1 cellular context compared by ENCODE assay signal in the genomic region with DNA sequence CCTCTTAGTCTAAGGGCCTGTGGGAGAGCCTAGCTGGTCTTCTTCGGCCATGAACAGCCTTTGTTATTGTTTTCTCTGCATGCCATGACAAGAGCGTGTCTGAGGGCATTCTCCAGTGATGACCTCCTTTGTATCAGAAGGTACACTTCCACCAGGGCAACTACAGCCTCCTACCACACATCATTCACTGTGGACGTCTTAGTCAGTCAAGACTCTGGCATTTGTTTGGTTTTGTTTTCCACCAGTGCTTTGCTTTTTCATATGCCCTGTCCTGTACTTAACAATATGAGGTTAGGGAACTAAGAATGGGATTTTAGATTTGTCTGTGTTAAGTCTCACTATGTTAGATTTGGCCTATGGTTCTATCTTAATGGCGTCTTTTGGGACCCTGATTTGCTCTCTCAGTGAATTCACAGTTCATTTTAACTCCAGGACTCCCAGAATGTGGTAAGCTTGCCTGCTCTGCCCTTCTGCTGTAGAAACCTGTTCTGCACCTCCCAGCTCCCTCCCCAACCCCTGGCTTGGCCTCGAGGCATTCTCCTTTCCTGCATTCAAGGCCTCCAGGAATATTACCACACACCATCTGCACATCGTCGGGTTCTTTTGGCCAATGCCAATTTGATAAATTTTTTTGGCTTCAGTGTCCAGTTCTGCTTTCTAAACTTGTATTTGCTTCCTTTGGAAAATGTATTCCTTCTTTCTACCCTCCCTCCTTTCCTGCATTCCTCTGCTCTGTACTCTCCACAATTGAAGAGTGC.
TF ChIP-seq lines count a peak whose summit lies in the region.

No MANE protein-coding gene starts in this region.

TF ChIP-seq in GM23338, 12 proteins besides CTCF, POLR2A, EP300 and RAD21:
- TF ChIP-seq JUNB (IDR thresholded peaks at IDR 0.05; ENCODE audit: unreplicated experiment): no peak
- no peak for TF ChIP-seq NANOG (IDR thresholded peaks at IDR 0.05; ENCODE audit: borderline replicate concordance)
- TF ChIP-seq ZNF331 (CRISPR knock-in tag; IDR thresholded peaks at IDR 0.05; ENCODE audit: low read depth): no peak
- TF ChIP-seq, protein P1, sequence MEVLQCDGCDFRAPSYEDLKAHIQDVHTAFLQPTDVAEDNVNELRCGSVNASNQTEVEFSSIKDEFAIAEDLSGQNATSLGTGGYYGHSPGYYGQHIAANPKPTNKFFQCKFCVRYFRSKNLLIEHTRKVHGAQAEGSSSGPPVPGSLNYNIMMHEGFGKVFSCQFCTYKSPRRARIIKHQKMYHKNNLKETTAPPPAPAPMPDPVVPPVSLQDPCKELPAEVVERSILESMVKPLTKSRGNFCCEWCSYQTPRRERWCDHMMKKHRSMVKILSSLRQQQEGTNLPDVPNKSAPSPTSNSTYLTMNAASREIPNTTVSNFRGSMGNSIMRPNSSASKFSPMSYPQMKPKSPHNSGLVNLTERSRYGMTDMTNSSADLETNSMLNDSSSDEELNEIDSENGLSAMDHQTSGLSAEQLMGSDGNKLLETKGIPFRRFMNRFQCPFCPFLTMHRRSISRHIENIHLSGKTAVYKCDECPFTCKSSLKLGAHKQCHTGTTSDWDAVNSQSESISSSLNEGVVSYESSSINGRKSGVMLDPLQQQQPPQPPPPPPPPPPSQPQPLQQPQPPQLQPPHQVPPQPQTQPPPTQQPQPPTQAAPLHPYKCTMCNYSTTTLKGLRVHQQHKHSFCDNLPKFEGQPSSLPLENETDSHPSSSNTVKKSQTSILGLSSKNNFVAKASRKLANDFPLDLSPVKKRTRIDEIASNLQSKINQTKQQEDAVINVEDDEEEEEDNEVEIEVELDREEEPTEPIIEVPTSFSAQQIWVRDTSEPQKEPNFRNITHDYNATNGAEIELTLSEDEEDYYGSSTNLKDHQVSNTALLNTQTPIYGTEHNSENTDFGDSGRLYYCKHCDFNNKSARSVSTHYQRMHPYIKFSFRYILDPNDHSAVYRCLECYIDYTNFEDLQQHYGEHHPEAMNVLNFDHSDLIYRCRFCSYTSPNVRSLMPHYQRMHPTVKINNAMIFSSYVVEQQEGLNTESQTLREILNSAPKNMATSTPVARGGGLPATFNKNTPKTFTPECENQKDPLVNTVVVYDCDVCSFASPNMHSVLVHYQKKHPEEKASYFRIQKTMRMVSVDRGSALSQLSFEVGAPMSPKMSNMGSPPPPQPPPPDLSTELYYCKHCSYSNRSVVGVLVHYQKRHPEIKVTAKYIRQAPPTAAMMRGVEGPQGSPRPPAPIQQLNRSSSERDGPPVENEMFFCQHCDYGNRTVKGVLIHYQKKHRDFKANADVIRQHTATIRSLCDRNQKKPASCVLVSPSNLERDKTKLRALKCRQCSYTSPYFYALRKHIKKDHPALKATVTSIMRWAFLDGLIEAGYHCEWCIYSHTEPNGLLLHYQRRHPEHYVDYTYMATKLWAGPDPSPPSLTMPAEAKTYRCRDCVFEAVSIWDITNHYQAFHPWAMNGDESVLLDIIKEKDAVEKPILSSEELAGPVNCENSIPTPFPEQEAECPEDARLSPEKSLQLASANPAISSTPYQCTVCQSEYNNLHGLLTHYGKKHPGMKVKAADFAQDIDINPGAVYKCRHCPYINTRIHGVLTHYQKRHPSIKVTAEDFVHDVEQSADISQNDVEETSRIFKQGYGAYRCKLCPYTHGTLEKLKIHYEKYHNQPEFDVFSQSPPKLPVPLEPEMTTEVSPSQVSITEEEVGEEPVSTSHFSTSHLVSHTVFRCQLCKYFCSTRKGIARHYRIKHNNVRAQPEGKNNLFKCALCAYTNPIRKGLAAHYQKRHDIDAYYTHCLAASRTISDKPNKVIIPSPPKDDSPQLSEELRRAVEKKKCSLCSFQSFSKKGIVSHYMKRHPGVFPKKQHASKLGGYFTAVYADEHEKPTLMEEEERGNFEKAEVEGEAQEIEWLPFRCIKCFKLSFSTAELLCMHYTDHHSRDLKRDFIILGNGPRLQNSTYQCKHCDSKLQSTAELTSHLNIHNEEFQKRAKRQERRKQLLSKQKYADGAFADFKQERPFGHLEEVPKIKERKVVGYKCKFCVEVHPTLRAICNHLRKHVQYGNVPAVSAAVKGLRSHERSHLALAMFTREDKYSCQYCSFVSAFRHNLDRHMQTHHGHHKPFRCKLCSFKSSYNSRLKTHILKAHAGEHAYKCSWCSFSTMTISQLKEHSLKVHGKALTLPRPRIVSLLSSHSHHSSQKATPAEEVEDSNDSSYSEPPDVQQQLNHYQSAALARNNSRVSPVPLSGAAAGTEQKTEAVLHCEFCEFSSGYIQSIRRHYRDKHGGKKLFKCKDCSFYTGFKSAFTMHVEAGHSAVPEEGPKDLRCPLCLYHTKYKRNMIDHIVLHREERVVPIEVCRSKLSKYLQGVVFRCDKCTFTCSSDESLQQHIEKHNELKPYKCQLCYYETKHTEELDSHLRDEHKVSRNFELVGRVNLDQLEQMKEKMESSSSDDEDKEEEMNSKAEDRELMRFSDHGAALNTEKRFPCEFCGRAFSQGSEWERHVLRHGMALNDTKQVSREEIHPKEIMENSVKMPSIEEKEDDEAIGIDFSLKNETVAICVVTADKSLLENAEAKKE (CRISPR knock-in tag; IDR thresholded peaks at IDR 0.05): no peak
- TF ChIP-seq REST (IDR thresholded peaks at IDR 0.05; ENCODE audit: unreplicated experiment): no peak
- TF ChIP-seq STAT1 (IDR thresholded peaks at IDR 0.05; ENCODE audit: unreplicated experiment): no peak
- TF ChIP-seq EZH2phosphoT487 (IDR thresholded peaks at IDR 0.05; ENCODE audit: unreplicated experiment): no peak
- no peak for TF ChIP-seq CREB1 (CRISPR knock-in tag; IDR thresholded peaks at IDR 0.05; ENCODE audit: low read depth)
- no peak for TF ChIP-seq POLR2AphosphoS5 (IDR thresholded peaks at IDR 0.05; ENCODE audit: low read depth)
- TF ChIP-seq ZNF114 (CRISPR knock-in tag; IDR thresholded peaks at IDR 0.05): no peak
- TF ChIP-seq, protein P2, sequence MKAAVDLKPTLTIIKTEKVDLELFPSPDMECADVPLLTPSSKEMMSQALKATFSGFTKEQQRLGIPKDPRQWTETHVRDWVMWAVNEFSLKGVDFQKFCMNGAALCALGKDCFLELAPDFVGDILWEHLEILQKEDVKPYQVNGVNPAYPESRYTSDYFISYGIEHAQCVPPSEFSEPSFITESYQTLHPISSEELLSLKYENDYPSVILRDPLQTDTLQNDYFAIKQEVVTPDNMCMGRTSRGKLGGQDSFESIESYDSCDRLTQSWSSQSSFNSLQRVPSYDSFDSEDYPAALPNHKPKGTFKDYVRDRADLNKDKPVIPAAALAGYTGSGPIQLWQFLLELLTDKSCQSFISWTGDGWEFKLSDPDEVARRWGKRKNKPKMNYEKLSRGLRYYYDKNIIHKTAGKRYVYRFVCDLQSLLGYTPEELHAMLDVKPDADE (IDR thresholded peaks at IDR 0.05): no peak
- no peak for TF ChIP-seq EZH2 (IDR thresholded peaks at IDR 0.05; ENCODE audit: low read depth, unreplicated experiment)
TF ChIP-seq in GM23338: peak in this region for 0.
